23 cellular contexts compared by ENCODE assay signal in genomic region chr1:160605205-160605604, GRCh38. TPM values are rescaled to one million over a fixed set of nuclear protein-coding genes. Genes with fewer than 3 reads are reported as not detected.
DNase-seq lines count a peak whose midpoint lies in the region; ATAC-seq and TF ChIP-seq lines count a peak whose summit lies in the region.
"Had no signal": no experiment of that assay in that cellular context is flagged by ENCODE, and none has a peak within 500 bp of the region (broad histone marks: within the 10 kb centered on the region; RNA-seq: fewer than 3 reads in every experiment).

No MANE protein-coding gene starts in this region.

- no peak for ATAC-seq in CD4-positive, CD25-positive, alpha-beta regulatory T cell (ENCODE audit: low read depth in 2 of 2)
- no peak for ATAC-seq in effector memory CD8-positive, alpha-beta T cell (replicated peaks)
- ATAC-seq: A549, foreskin keratinocyte, left colon, T-cell had no signal

- peak overlapping the region; percentile 28; the same call in 1 of the 2 replicates for H2AFZ ChIP-seq in OCI-LY7 (ENCODE audit: low read length)

- DNase-seq in activated CD4-positive, alpha-beta T cell treated with anti-CD3 and anti-CD28 coated beads, Interleukin-2, amount 10 ng/mL, durations not matched to agents 7 days and 5 days = no peak
- DNase-seq in activated CD4-positive, alpha-beta T cell treated with anti-CD3 and anti-CD28 coated beads for 1 hour = no peak
- DNase-seq in CD4-positive, CD25-positive, alpha-beta regulatory T cell = no peak
- DNase-seq in OCI-LY7 (ENCODE audit: low spot score) (no peak), DMS 273 treated with DMSO at 0.1 percent for 48 hours (lab: John Stamatoyannopoulos, UW) (no peak), ACHN (no peak), DMS53 treated with DMSO at 0.1 percent for 48 hours (lab: John Stamatoyannopoulos, UW; ENCODE audit: unreplicated experiment) (no peak)
- no peak for DNase-seq in effector memory CD8-positive, alpha-beta T cell
- DNase-seq: activated CD4-positive, alpha-beta T cell treated with anti-CD3 and anti-CD28 coated beads for 4 hours; BE2C; COR-L47; left colon; NCI-H1092; NCI-H187 treated with DMSO at 0.1 percent for 48 hours; NCI-H526 treated with DMSO at 0.1 percent for 48 hours; SJCRH30; T-cell had no signal

- H3K4me2 ChIP-seq in OCI-LY7 (ENCODE audit: low read length) = no peak overlapping the region
- H3K4me2 ChIP-seq: A549 had no signal

- H3K4me1 ChIP-seq in CD4-positive, CD25-positive, alpha-beta regulatory T cell (ENCODE audit: control insufficient read depth, insufficient read depth, low read length, poor library complexity, severe bottlenecking) = peaks cover 11% of the 10 kb centered on the region
- peaks cover 51% of the 10 kb centered on the region for H3K4me1 ChIP-seq in OCI-LY7 (ENCODE audit: insufficient read depth, low read length, poor library complexity, severe bottlenecking)
- H3K4me1 ChIP-seq: A549, BE2C, foreskin keratinocyte, prostate gland, SJCRH30 had no signal

- CTCF ChIA-PET in activated CD4-positive, alpha-beta T cell treated with anti-CD3 and anti-CD28 coated beads, Interleukin-2, amount 10 ng/mL, durations not matched to agents 7 days and 5 days (lab: Charles Lee) = interaction anchor here (1.5 to 5.0 kb wide), 5 partner anchors 11 to 109 kb away, joined by 3 to 43 read pairs (median 8); no protein-coding TSS in a partner anchor
- CTCF ChIA-PET in OCI-LY7 (lab: Charles Lee; ENCODE audit: unreplicated experiment) = interaction anchor here (1.1 kb wide), 1 partner anchor 57 kb away, joined by 4 read pairs; no protein-coding TSS in a partner anchor

- H4K20me1 ChIP-seq in OCI-LY7 (ENCODE audit: insufficient read depth, low read length) = no peaks in the 10 kb centered on the region

- H3K9me3 ChIP-seq in CD4-positive, CD25-positive, alpha-beta regulatory T cell (ENCODE audit: control insufficient read depth in 2 of 2, low read length in 2 of 2) = peaks cover 4 to 5% of the 10 kb centered on the region in 2 experiments
- peaks cover 31% of the 10 kb centered on the region; the same call in 1 of the 2 replicates for H3K9me3 ChIP-seq in OCI-LY7 (ENCODE audit: low read length)
- H3K9me3 ChIP-seq: BE2C, prostate gland had no signal

- no peak overlapping the region for H3K4me3 Mint-ChIP-seq in activated CD4-positive, alpha-beta T cell treated with anti-CD3 and anti-CD28 coated beads, Interleukin-2, amount 10 ng/mL, durations not matched to agents 7 days and 5 days
- H3K4me3 Mint-ChIP-seq in CD4-positive, CD25-positive, alpha-beta regulatory T cell = no peak overlapping the region
- H3K4me3 Mint-ChIP-seq in effector memory CD8-positive, alpha-beta T cell = no peak overlapping the region
- H3K4me3 Mint-ChIP-seq: memory B cell, T-cell had no signal

- H3K4me3 ChIP-seq in CD4-positive, CD25-positive, alpha-beta regulatory T cell (ENCODE audit: low read depth, low read length) = no peak overlapping the region
- H3K4me3 ChIP-seq in OCI-LY7 (ENCODE audit: low read depth, low read length, poor library complexity, severe bottlenecking) = no peak overlapping the region
- H3K4me3 ChIP-seq: A549, prostate gland, SJCRH30 had no signal

- H3K79me2 ChIP-seq in OCI-LY7 (ENCODE audit: insufficient read depth, low read depth, low read length) = no peaks in the 10 kb centered on the region

- H3K27ac ChIP-seq in CD4-positive, CD25-positive, alpha-beta regulatory T cell (ENCODE audit: insufficient read depth, low read length, poor library complexity, severe bottlenecking) = no peak overlapping the region
- no peak overlapping the region for H3K27ac ChIP-seq in OCI-LY7 (ENCODE audit: low read depth, low read length, poor library complexity, severe bottlenecking)
- H3K27ac ChIP-seq: A549, foreskin keratinocyte, HL-60, prostate gland, SJCRH30 had no signal

- H3K27me3 Mint-ChIP-seq in activated CD4-positive, alpha-beta T cell treated with anti-CD3 and anti-CD28 coated beads, Interleukin-2, amount 10 ng/mL, durations not matched to agents 7 days and 5 days = no peaks in the 10 kb centered on the region
- peaks cover 8% of the 10 kb centered on the region for H3K27me3 Mint-ChIP-seq in CD4-positive, CD25-positive, alpha-beta regulatory T cell
- no peaks in the 10 kb centered on the region for H3K27me3 Mint-ChIP-seq in effector memory CD8-positive, alpha-beta T cell
- H3K27me3 Mint-ChIP-seq: memory B cell, T-cell had no signal

- H3K9me3 Mint-ChIP-seq in activated CD4-positive, alpha-beta T cell treated with anti-CD3 and anti-CD28 coated beads, Interleukin-2, amount 10 ng/mL, durations not matched to agents 7 days and 5 days = peaks cover 34% of the 10 kb centered on the region
- H3K9me3 Mint-ChIP-seq in CD4-positive, CD25-positive, alpha-beta regulatory T cell = peaks cover 0 to 28% (median 9%) of the 10 kb centered on the region in 7 donors
- peaks cover 10 to 15% of the 10 kb centered on the region in 2 donors for H3K9me3 Mint-ChIP-seq in effector memory CD8-positive, alpha-beta T cell

- no peaks in the 10 kb centered on the region for H3K9me2 ChIP-seq in OCI-LY7 (ENCODE audit: insufficient read depth, low read length)

- TF ChIP-seq CTCF in OCI-LY7 (conservative IDR thresholded peaks at IDR 0.05; ENCODE audit: low read length) = no peak; the same call in 1 of the 2 replicates

- H3K27ac Mint-ChIP-seq in activated CD4-positive, alpha-beta T cell treated with anti-CD3 and anti-CD28 coated beads, Interleukin-2, amount 10 ng/mL, durations not matched to agents 7 days and 5 days = peak overlapping the region; percentile 1
- peak overlapping the region in 2 of 3 donors; percentile 21 to 38 for H3K27ac Mint-ChIP-seq in CD4-positive, CD25-positive, alpha-beta regulatory T cell
- H3K27ac Mint-ChIP-seq in effector memory CD8-positive, alpha-beta T cell = peak overlapping the region; percentile 35 to 89
- H3K27ac Mint-ChIP-seq: memory B cell had no signal

- H3K36me3 ChIP-seq in CD4-positive, CD25-positive, alpha-beta regulatory T cell (ENCODE audit: control insufficient read depth, insufficient read depth, low read length) = peaks cover 31% of the 10 kb centered on the region
- H3K36me3 ChIP-seq in OCI-LY7 (ENCODE audit: insufficient read depth, low read length) = peaks cover 7% of the 10 kb centered on the region; the same call in 1 of the 2 replicates
- H3K36me3 ChIP-seq: BE2C, prostate gland, SJCRH30 had no signal

- H3K4me1 Mint-ChIP-seq in activated CD4-positive, alpha-beta T cell treated with anti-CD3 and anti-CD28 coated beads, Interleukin-2, amount 10 ng/mL, durations not matched to agents 7 days and 5 days = peaks cover 44% of the 10 kb centered on the region
- peaks cover 8 to 32% (median 24%) of the 10 kb centered on the region in 4 donors for H3K4me1 Mint-ChIP-seq in CD4-positive, CD25-positive, alpha-beta regulatory T cell
- H3K4me1 Mint-ChIP-seq in effector memory CD8-positive, alpha-beta T cell (ENCODE audit: low read depth in 2 of 2) = peaks cover 23 to 28% of the 10 kb centered on the region in 2 donors

- intact Hi-C loops in OCI-LY7 (cut with micrococcal nuclease; ENCODE audit: unreplicated experiment) = loop anchor here (5.0 kb wide), 2 partner anchors 263 to 403 kb away; partner anchors contain the start of genes COPA and NCSTN

- BruUV-seq in OCI-LY7 (replicated peaks; lab: Mats Ljungman, UMichigan) = no TSS peak

- POLR2A ChIA-PET in activated CD4-positive, alpha-beta T cell treated with anti-CD3 and anti-CD28 coated beads, Interleukin-2, amount 10 ng/mL, durations not matched to agents 7 days and 5 days (lab: Charles Lee) = no interaction called here
- POLR2A ChIA-PET in OCI-LY7 (lab: Charles Lee) = interaction anchor here (0.7 to 1.8 kb wide), 6 partner anchors 8 to 188 kb away, joined by 3 to 7 read pairs (median 4); no protein-coding TSS in a partner anchor

- in situ Hi-C loops in ACHN (cut with HindIII; ENCODE audit: low pct_ligation_motif_present, low pct_unique_long_range_greater_than_20kb, low sequenced_read_pairs) = no loop called here

- no peaks in the 10 kb centered on the region for H3K27me3 ChIP-seq in CD4-positive, CD25-positive, alpha-beta regulatory T cell (ENCODE audit: control insufficient read depth, insufficient read depth, low read length)
- H3K27me3 ChIP-seq: BE2C, SJCRH30 had no signal

- peaks cover 47% of the 10 kb centered on the region for H3K36me3 Mint-ChIP-seq in activated CD4-positive, alpha-beta T cell treated with anti-CD3 and anti-CD28 coated beads, Interleukin-2, amount 10 ng/mL, durations not matched to agents 7 days and 5 days (ENCODE audit: low read depth)
- H3K36me3 Mint-ChIP-seq in CD4-positive, CD25-positive, alpha-beta regulatory T cell = peaks cover 42% of the 10 kb centered on the region
- peaks cover 25% of the 10 kb centered on the region for H3K36me3 Mint-ChIP-seq in effector memory CD8-positive, alpha-beta T cell (ENCODE audit: insufficient read depth)

RNA-seq across cellular contexts. Expression of gene CD84, which starts 25.9 kb away (rescaled TPM):
- 10 to 100 TPM; 14.7 to 16.2 TPM for total RNA-seq in activated CD4-positive, alpha-beta T cell treated with anti-CD3 and anti-CD28 coated beads, Interleukin-2, amount 10 ng/mL, durations not matched to agents 7 days and 5 days
- 135 TPM for total RNA-seq in CD4-positive, CD25-positive, alpha-beta regulatory T cell
- polyA plus RNA-seq in CD4-positive, CD25-positive, alpha-beta regulatory T cell = 10 to 100 TPM; 20.7 to 36.4 (median 27.1) TPM
- total RNA-seq in OCI-LY7 (2014; rRNA removed; shearing (Covaris generic)) = 23.3 and 23.4 TPM in 2 replicates
- 22.2 and 28.8 TPM in 2 replicates for total RNA-seq in OCI-LY7 (2022)
- total RNA-seq: Daoy, foreskin keratinocyte, SJCRH30 had no signal
- polyA plus RNA-seq: A549, foreskin keratinocyte had no signal

RNA-seq across cellular contexts. Expression of gene SLAMF1, which starts 41.6 kb away (rescaled TPM):
- total RNA-seq in activated CD4-positive, alpha-beta T cell treated with anti-CD3 and anti-CD28 coated beads, Interleukin-2, amount 10 ng/mL, durations not matched to agents 7 days and 5 days = 10 to 100 TPM; 70.4 to 70.6 TPM
- 70.3 TPM for total RNA-seq in CD4-positive, CD25-positive, alpha-beta regulatory T cell
- 10 to 100 TPM; 33.5 to 45.4 (median 39.5) TPM for polyA plus RNA-seq in CD4-positive, CD25-positive, alpha-beta regulatory T cell
- total RNA-seq in OCI-LY7 (2014; rRNA removed; shearing (Covaris generic)) = 0.32 and 0.36 TPM in 2 replicates
- 0.42 and 0.72 TPM in 2 replicates for total RNA-seq in OCI-LY7 (2022)
- total RNA-seq: Daoy, foreskin keratinocyte, SJCRH30 had no signal
- polyA plus RNA-seq: A549, foreskin keratinocyte had no signal

Comparison
In these comparisons a context has a peak if more than half of its experiments do, and no peak if none do; other contexts are left out.
1. H3K27ac Mint-ChIP-seq: peak in every context shown above with its lines; median percentile 62 in effector memory CD8-positive, alpha-beta T cell; 30 in CD4-positive, CD25-positive, alpha-beta regulatory T cell; 1 in activated CD4-positive, alpha-beta T cell treated with anti-CD3 and anti-CD28 coated beads, Interleukin-2, amount 10 ng/mL, durations not matched to agents 7 days and 5 days.
2. RNA of gene SLAMF1, which starts 41.6 kb away (total RNA-seq): 70.4 to 70.6 TPM in activated CD4-positive, alpha-beta T cell treated with anti-CD3 and anti-CD28 coated beads, Interleukin-2, amount 10 ng/mL, durations not matched to agents 7 days and 5 days and 70.3 TPM in CD4-positive, CD25-positive, alpha-beta regulatory T cell (single experiment); 0.32 to 0.72 TPM in OCI-LY7; every median in the first group is over 10 times any median in the second.